19 cellular contexts compared by ENCODE assay signal in the genomic region with DNA sequence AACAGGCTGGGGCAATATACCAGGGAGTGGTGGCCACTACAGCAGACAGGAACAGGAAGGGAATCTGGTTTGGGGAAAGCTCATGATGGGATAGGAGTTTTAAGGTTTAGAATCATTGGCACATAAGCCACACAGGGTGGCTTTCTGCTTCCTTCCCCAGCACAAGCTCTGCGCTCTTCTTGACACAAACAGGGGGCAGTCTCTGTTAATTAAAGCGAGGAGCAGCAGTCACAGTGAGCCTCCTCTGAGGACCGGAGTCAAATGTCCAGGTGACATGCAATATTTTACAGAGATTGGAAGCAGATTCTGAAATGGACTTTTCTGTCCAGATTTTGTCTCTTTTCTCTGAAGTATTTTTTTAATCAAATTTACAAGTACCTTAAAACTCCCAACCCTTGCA. TPM values are rescaled to one million over a fixed set of nuclear protein-coding genes. Genes with fewer than 3 reads are reported as not detected.
DNase-seq lines count a peak whose midpoint lies in the region; ATAC-seq and TF ChIP-seq lines count a peak whose summit lies in the region.
"Had no signal": no experiment of that assay in that cellular context is flagged by ENCODE, and none has a peak within 500 bp of the region (broad histone marks: within the 10 kb centered on the region; RNA-seq: fewer than 3 reads in every experiment).

No MANE protein-coding gene starts in this region.

- DNase-seq in DND-41 = no peak
- no peak for DNase-seq in GM13976 (ENCODE audit: low spot score)
- DNase-seq in iPS-NIHi7 (ENCODE audit: extremely low spot score) = peak; percentile 36
- DNase-seq in GM19240 (ENCODE audit: insufficient read length, low spot score) = no peak
- DNase-seq in Peyer's patch = no peak
- DNase-seq: activated B cell treated with CpG ODN at 0.5 μM for 24 hours, dorsolateral prefrontal cortex, lower lobe of right lung, naive B cell, NCI-H1694, T-helper 17 cell, testis had no signal

- H3K4me2 ChIP-seq in DND-41 (ENCODE audit: insufficient read depth, low read length) = no peak overlapping the region
- H3K4me2 ChIP-seq in OCI-LY3 (ENCODE audit: low read length) = no peak overlapping the region
- H3K4me2 ChIP-seq: smooth muscle cell had no signal

- ATAC-seq in DND-41 (ENCODE audit: insufficient read depth, low read depth) = no peak
- ATAC-seq in activated CD4-positive, CD25-positive, alpha-beta regulatory T cell treated with anti-CD3 and anti-CD28 coated beads, Interleukin-2, amount 50 U/mL, for 24 hours = no peak
- ATAC-seq: activated T-helper 17 cell treated with anti-CD3 and anti-CD28 coated beads, Interleukin-2, amount 50 U/mL, for 72 hours; esophagus mucosa; lower lobe of right lung; T-helper 17 cell had no signal

- H3K27ac ChIP-seq in DND-41 (ENCODE audit: low read length) (no peak overlapping the region), OCI-LY3 (ENCODE audit: low read length) (no peak overlapping the region), Peyer's patch (no peak overlapping the region)
- H3K27ac ChIP-seq: cardiac muscle cell, lower lobe of right lung, parathyroid adenoma, testis had no signal

- H3K4me3 ChIP-seq in DND-41 (ENCODE audit: low read depth in 1 of 2, low read length in 2 of 2) = no peak overlapping the region
- no peak overlapping the region for H3K4me3 ChIP-seq in OCI-LY3 (ENCODE audit: low read length)
- no peak overlapping the region for H3K4me3 ChIP-seq in Peyer's patch
- H3K4me3 ChIP-seq: cardiac muscle cell, dorsolateral prefrontal cortex, lower lobe of right lung, smooth muscle cell, testis had no signal

- in situ Hi-C loops in GM13976 (cut with MboI; ENCODE audit: low sequenced_read_pairs, unreplicated experiment) = loop anchor here (10.0 kb wide), 1 partner anchor 566 kb away; no protein-coding TSS in a partner anchor

- H3K9ac ChIP-seq in DND-41 (ENCODE audit: low read depth, low read length) (no peak overlapping the region), OCI-LY3 (ENCODE audit: low read length) (no peak overlapping the region)
- H3K9ac ChIP-seq: parathyroid adenoma had no signal

- H2AFZ ChIP-seq in DND-41 (ENCODE audit: low read depth, low read length) (no peak overlapping the region), OCI-LY3 (ENCODE audit: low read depth, low read length) (no peak overlapping the region)
- H2AFZ ChIP-seq: parathyroid adenoma had no signal

- H4K20me1 ChIP-seq in DND-41 (ENCODE audit: insufficient read depth, low read length) = no peaks in the 10 kb centered on the region
- no peaks in the 10 kb centered on the region for H4K20me1 ChIP-seq in OCI-LY3 (ENCODE audit: insufficient read depth, low read length)

- H3K9me3 ChIP-seq in DND-41 (ENCODE audit: insufficient read depth, low read length, severe bottlenecking) (no peaks in the 10 kb centered on the region), OCI-LY3 (ENCODE audit: insufficient read depth, low read length) (no peaks in the 10 kb centered on the region), Peyer's patch (no peaks in the 10 kb centered on the region)
- H3K9me3 ChIP-seq: lower lobe of right lung, testis had no signal

- TF ChIP-seq CTCF in DND-41 (IDR thresholded peaks at IDR 0.05; ENCODE audit: borderline replicate concordance, extremely low read depth, low read length, poor library complexity, severe bottlenecking) (peak; percentile 9), GM13976 (IDR thresholded peaks at IDR 0.05; ENCODE audit: borderline replicate concordance, control extremely low read depth, extremely low read depth, insufficient read depth, missing control alignments) (peak; percentile 17), OCI-LY3 (IDR thresholded peaks at IDR 0.05; ENCODE audit: low read depth, low read length) (peak; percentile 29), Peyer's patch (IDR thresholded peaks at IDR 0.05) (no peak)

- no peaks in the 10 kb centered on the region for H3K4me1 ChIP-seq in DND-41 (ENCODE audit: insufficient read depth, low read length)
- no peaks in the 10 kb centered on the region for H3K4me1 ChIP-seq in OCI-LY3 (ENCODE audit: low read length)
- no peaks in the 10 kb centered on the region for H3K4me1 ChIP-seq in Peyer's patch
- H3K4me1 ChIP-seq: lower lobe of right lung, parathyroid adenoma had no signal

- TF ChIP-seq POLR2A in Peyer's patch (IDR thresholded peaks at IDR 0.05) = no peak

- H3K27me3 ChIP-seq in DND-41 (ENCODE audit: insufficient read depth, low read length, poor library complexity) (no peaks in the 10 kb centered on the region), OCI-LY3 (ENCODE audit: low read depth, low read length) (no peaks in the 10 kb centered on the region), Peyer's patch (peaks cover 0 to 7% of the 10 kb centered on the region in 2 donors)
- H3K27me3 ChIP-seq: testis had no signal

- H3K79me2 ChIP-seq in DND-41 (ENCODE audit: insufficient read depth, low read length) (no peaks in the 10 kb centered on the region), OCI-LY3 (ENCODE audit: low read length) (no peaks in the 10 kb centered on the region)
- H3K79me2 ChIP-seq: parathyroid adenoma had no signal

- no peaks in the 10 kb centered on the region for H3K36me3 ChIP-seq in DND-41 (ENCODE audit: insufficient read depth, low read length)
- H3K36me3 ChIP-seq in OCI-LY3 (replicated peaks; ENCODE audit: low read depth, low read length) = no peaks in the 10 kb centered on the region
- H3K36me3 ChIP-seq in Peyer's patch = no peaks in the 10 kb centered on the region
- H3K36me3 ChIP-seq: cardiac muscle cell, lower lobe of right lung had no signal

RNA-seq across cellular contexts. Expression of gene SHISA9, which starts 2.8 kb away (rescaled TPM):
- total RNA-seq in Peyer's patch = under 1 TPM in 1 of 4 donors, not detected in 3; 0.66 TPM
- total RNA-seq: lower lobe of right lung, T-helper 17 cell had no signal

Comparison
In these comparisons a context has a peak if more than half of its experiments do, and no peak if none do; other contexts are left out.
1. CTCF ChIP-seq: peak in DND-41 (single experiment), GM13976 (single experiment) and OCI-LY3 (single experiment); none in Peyer's patch (0 of 6).